ENCODE assay signal across 18 cellular contexts in genomic region chr6:14009416-14009815, GRCh38.
DNase-seq lines count a peak whose midpoint lies in the region; ATAC-seq, FAIRE-seq and TF ChIP-seq lines count a peak whose summit lies in the region.
"Had no signal": no experiment of that assay in that cellular context is flagged by ENCODE, and none has a peak within 500 bp of the region (broad histone marks: within the 10 kb centered on the region; RNA-seq: fewer than 3 reads in every experiment).

No MANE protein-coding gene starts in this region.

- peak; percentile 45 for DNase-seq in H7
- DNase-seq in K562 (ENCODE audit: extremely low read depth in 1 of 4, low spot score in 3 of 4), result no peak
- peak; percentile 51 for DNase-seq in endodermal cell
- DNase-seq in neural progenitor cell (ENCODE audit: low spot score), result peak; percentile 78
- no peak for DNase-seq in NCI-H128 (lab: John Stamatoyannopoulos, UW; ENCODE audit: unreplicated experiment)
- no peak for DNase-seq in heart left ventricle
- no peak for DNase-seq in activated CD4-positive, alpha-beta T cell treated with anti-CD3 and anti-CD28 coated beads, Interleukin-2, amount 50 U/mL, for 1 hour
- DNase-seq: BE2C; CD4-positive, alpha-beta memory T cell; DND-41; GF-D8 had no signal

- H3K36me3 Mint-ChIP-seq in endodermal cell (ENCODE audit: low read depth) (no peaks in the 10 kb centered on the region), neural progenitor cell (no peaks in the 10 kb centered on the region)
- H3K36me3 Mint-ChIP-seq: CD4-positive, alpha-beta memory T cell had no signal

- no peaks in the 10 kb centered on the region for H3K9me1 ChIP-seq in K562 (ENCODE audit: control insufficient read depth, insufficient read depth, low read length)

- CTCF ChIA-PET in K562 (lab: Yijun Ruan, JAX; ENCODE audit: low intra/inter-chr PET ratio), result no interaction called here

- intact Hi-C loops in K562 (cut with micrococcal nuclease), result no loop called here
- intact Hi-C loops in heart left ventricle (cut with DNase I), result no loop called here

- H2AFZ ChIP-seq in K562 (ENCODE audit: low read depth, low read length), result no peak overlapping the region
- H2AFZ ChIP-seq in neural progenitor cell (replicated peaks), result no peak overlapping the region

- no peak for TF ChIP-seq CTCF in K562 (IDR thresholded peaks at IDR 0.05 in 2 of 3, conservative IDR thresholded peaks at IDR 0.05 in 1 of 3; ENCODE audit: insufficient read depth in 2 of 3, low read depth in 1 of 3, low read length in 3 of 3)
- peak; percentile 24 for TF ChIP-seq CTCF in endodermal cell (conservative IDR thresholded peaks at IDR 0.05)
- no peak for TF ChIP-seq CTCF in neural progenitor cell (IDR thresholded peaks at IDR 0.05)
- no peak for TF ChIP-seq CTCF in heart left ventricle (IDR thresholded peaks at IDR 0.05)

- TF ChIP-seq POLR2A in K562 (conservative IDR thresholded peaks at IDR 0.05), result no peak
- no peak for TF ChIP-seq POLR2A in heart left ventricle (IDR thresholded peaks at IDR 0.05)

- POLR2A ChIA-PET in K562 (lab: Yijun Ruan, JAX), result interaction anchor here (1.3 kb wide), 1 partner anchor 12 kb away, joined by 4 read pairs; no protein-coding TSS in a partner anchor

- WGBS in K562 (ENCODE audit: insufficient coverage, low coverage, missing lambda C conversion rate), result 51% methylated on average over 3 of the region's 3 CpGs
- 49 to 72% methylated on average over 3 of the region's 3 CpGs for WGBS in endodermal cell (ENCODE audit: insufficient coverage in 1 of 2, insufficient read length in 1 of 2), 2 experiments
- WGBS in heart left ventricle, 4 donors, result 42 to 62% (median 52%) methylated on average over 3 of the region's 3 CpGs

- H3K4me3 ChIP-seq in H7 (ENCODE audit: insufficient read depth, low read depth, low read length), result no peak overlapping the region
- no peak overlapping the region for H3K4me3 ChIP-seq in K562
- no peak overlapping the region for H3K4me3 ChIP-seq in endodermal cell (ENCODE audit: low read length)
- H3K4me3 ChIP-seq in neural progenitor cell, result no peak overlapping the region
- no peak overlapping the region for H3K4me3 ChIP-seq in heart left ventricle

- H3F3A ChIP-seq in neural progenitor cell (ENCODE audit: low read depth), result peaks cover 15% of the 10 kb centered on the region

- ATAC-seq in K562 (no peak), HG02763 (IDR thresholded peaks at IDR 0.05; ENCODE audit: unreplicated experiment) (no peak), heart left ventricle (no peak)

- no peaks in the 10 kb centered on the region for H3K79me2 ChIP-seq in K562 (ENCODE audit: control insufficient read depth, insufficient read depth, low read length)
- no peaks in the 10 kb centered on the region for H3K79me2 ChIP-seq in neural progenitor cell (ENCODE audit: low read depth)

- H3K4me1 ChIP-seq in K562 (replicated peaks in 1 of 2; ENCODE audit: control insufficient read depth in 2 of 2, insufficient read depth in 2 of 2, low read length in 2 of 2) (no peaks in the 10 kb centered on the region), endodermal cell (ENCODE audit: control insufficient read depth, insufficient read depth, low read length) (no peaks in the 10 kb centered on the region), neural progenitor cell (peaks cover 37% of the 10 kb centered on the region), heart left ventricle (no peaks in the 10 kb centered on the region)

- H3K4me1 Mint-ChIP-seq in endodermal cell (peaks cover 17% of the 10 kb centered on the region), neural progenitor cell (peaks cover 24% of the 10 kb centered on the region)
- H3K4me1 Mint-ChIP-seq: CD4-positive, alpha-beta memory T cell had no signal

- H3K4me3 Mint-ChIP-seq in endodermal cell (no peak overlapping the region), neural progenitor cell (no peak overlapping the region)
- H3K4me3 Mint-ChIP-seq: CD4-positive, alpha-beta memory T cell had no signal

- peak; percentile 15 for FAIRE-seq in K562 (lab: Jason Lieb, UNC)
- FAIRE-seq: A204.1, D721Med, GM19239, H54, HTR-8/SVneo had no signal

- no peaks in the 10 kb centered on the region for H3K36me3 ChIP-seq in H7 (replicated peaks; ENCODE audit: control insufficient read depth, insufficient read depth, low read length)
- no peaks in the 10 kb centered on the region for H3K36me3 ChIP-seq in K562 (ENCODE audit: control insufficient read depth, insufficient read depth, low read length)
- no peaks in the 10 kb centered on the region for H3K36me3 ChIP-seq in endodermal cell (ENCODE audit: control insufficient read depth, insufficient read depth, low read length)
- H3K36me3 ChIP-seq in neural progenitor cell, result no peaks in the 10 kb centered on the region
- H3K36me3 ChIP-seq in heart left ventricle, result no peaks in the 10 kb centered on the region
- H3K36me3 ChIP-seq: BE2C had no signal

- in situ Hi-C loops in K562 (cut with MboI), result no loop called here

- H3K27me3 ChIP-seq in H7 (ENCODE audit: control insufficient read depth, insufficient read depth, low read length) (no peaks in the 10 kb centered on the region), K562 (ENCODE audit: control insufficient read depth in 2 of 2, insufficient read depth in 2 of 2, low read length in 2 of 2) (no peaks in the 10 kb centered on the region), endodermal cell (ENCODE audit: control insufficient read depth, insufficient read depth, low read length, poor library complexity, severe bottlenecking) (no peaks in the 10 kb centered on the region), neural progenitor cell (no peaks in the 10 kb centered on the region), heart left ventricle (peaks cover 0 to 39% (median 0%) of the 10 kb centered on the region in 9 donors)
- H3K27me3 ChIP-seq: BE2C had no signal

- H3K4me2 ChIP-seq in K562 (ENCODE audit: insufficient read depth, low read length), result no peak overlapping the region
- peak overlapping the region; percentile 72 for H3K4me2 ChIP-seq in neural progenitor cell

- BruUV-seq in K562 (replicated peaks; lab: Mats Ljungman, UMichigan), result no TSS peak

- H3K27ac ChIP-seq in K562 (ENCODE audit: extremely low read depth, low read depth, low read length) (no peak overlapping the region), endodermal cell (ENCODE audit: low read depth, low read length) (peak overlapping the region; percentile 40), neural progenitor cell (no peak overlapping the region), heart left ventricle (no peak overlapping the region)
- H3K27ac ChIP-seq: C4-2B had no signal

- TF ChIP-seq EP300 in K562 (IDR thresholded peaks at IDR 0.05; ENCODE audit: low read length), result no peak

- H3K27ac Mint-ChIP-seq in endodermal cell (no peak overlapping the region), neural progenitor cell (peak overlapping the region; percentile 18)
- H3K27ac Mint-ChIP-seq: CD4-positive, alpha-beta memory T cell had no signal

- peaks cover 5% of the 10 kb centered on the region for H3K9me3 Mint-ChIP-seq in endodermal cell
- H3K9me3 Mint-ChIP-seq in neural progenitor cell, result no peaks in the 10 kb centered on the region

- no peak for TF ChIP-seq RAD21 in K562 (CRISPR knock-in tag; conservative IDR thresholded peaks at IDR 0.05 in 1 of 2, IDR thresholded peaks at IDR 0.05 in 1 of 2)

- H3K27me3 Mint-ChIP-seq in endodermal cell (ENCODE audit: insufficient read depth) (peaks cover 1% of the 10 kb centered on the region), neural progenitor cell (ENCODE audit: insufficient read depth, low read depth) (peaks cover under 1% of the 10 kb centered on the region)

- H3K9me3 ChIP-seq in K562 (replicated peaks; ENCODE audit: control insufficient read depth, insufficient read depth, low read depth, low read length) (no peaks in the 10 kb centered on the region), endodermal cell (ENCODE audit: control insufficient read depth, low read length) (no peaks in the 10 kb centered on the region), neural progenitor cell (ENCODE audit: low read depth) (no peaks in the 10 kb centered on the region), heart left ventricle (peaks cover 0 to 8% (median 0%) of the 10 kb centered on the region in 12 donors)
- H3K9me3 ChIP-seq: BE2C had no signal

- H3K9ac ChIP-seq in K562 (ENCODE audit: insufficient read depth in 1 of 2, low read depth in 2 of 2, low read length in 2 of 2), result no peak overlapping the region
- H3K9ac ChIP-seq in endodermal cell (ENCODE audit: extremely low read depth, low read length, poor library complexity, severe bottlenecking), result no peak overlapping the region
- H3K9ac ChIP-seq in neural progenitor cell, result no peak overlapping the region

- H4K20me1 ChIP-seq in K562 (replicated peaks; ENCODE audit: control insufficient read depth, insufficient read depth, low read length), result no peaks in the 10 kb centered on the region
- no peaks in the 10 kb centered on the region for H4K20me1 ChIP-seq in neural progenitor cell (ENCODE audit: low read depth)

TF ChIP-seq in K562, 482 proteins besides CTCF, POLR2A, EP300 and RAD21 (continues in another document):
- no peak for TF ChIP-seq ELF4 (CRISPR knock-in tag; IDR thresholded peaks at IDR 0.05)
- TF ChIP-seq ETV1 (tag; conservative IDR thresholded peaks at IDR 0.05; ENCODE audit: low read depth), result no peak
- no peak for TF ChIP-seq ATF4 (CRISPR knock-in tag; IDR thresholded peaks at IDR 0.05)
- no peak for TF ChIP-seq GTF2F1 (IDR thresholded peaks at IDR 0.05; ENCODE audit: low read depth, low read length)
- no peak for TF ChIP-seq ZNF766 (CRISPR knock-in tag; conservative IDR thresholded peaks at IDR 0.05)
- TF ChIP-seq FOXJ3 (CRISPR knock-in tag; IDR thresholded peaks at IDR 0.05), result no peak
- TF ChIP-seq, protein P1, sequence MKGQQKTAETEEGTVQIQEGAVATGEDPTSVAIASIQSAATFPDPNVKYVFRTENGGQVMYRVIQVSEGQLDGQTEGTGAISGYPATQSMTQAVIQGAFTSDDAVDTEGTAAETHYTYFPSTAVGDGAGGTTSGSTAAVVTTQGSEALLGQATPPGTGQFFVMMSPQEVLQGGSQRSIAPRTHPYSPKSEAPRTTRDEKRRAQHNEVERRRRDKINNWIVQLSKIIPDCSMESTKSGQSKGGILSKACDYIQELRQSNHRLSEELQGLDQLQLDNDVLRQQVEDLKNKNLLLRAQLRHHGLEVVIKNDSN (CRISPR knock-in tag; IDR thresholded peaks at IDR 0.05), result no peak
- TF ChIP-seq DNMT1 (IDR thresholded peaks at IDR 0.05), result no peak
- no peak for TF ChIP-seq SREBF2 (CRISPR knock-in tag; IDR thresholded peaks at IDR 0.05)
- no peak for TF ChIP-seq FOXP1 (CRISPR knock-in tag; IDR thresholded peaks at IDR 0.05)
- TF ChIP-seq PHF20 (IDR thresholded peaks at IDR 0.05; ENCODE audit: partially characterized antibody), result no peak
- TF ChIP-seq KDM5B (IDR thresholded peaks at IDR 0.05; ENCODE audit: insufficient replicate concordance, low read depth, low read length), result no peak
- no peak for TF ChIP-seq HDAC8 (tag; IDR thresholded peaks at IDR 0.05)

Comparison
In these comparisons a context has a peak if more than half of its experiments do, and no peak if none do; other contexts are left out.
1. DNase-seq: peak in H7 (single experiment), endodermal cell (single experiment) and neural progenitor cell (single experiment); none in K562 (0 of 4), NCI-H128 (single experiment), heart left ventricle (0 of 5) and activated CD4-positive, alpha-beta T cell treated with anti-CD3 and anti-CD28 coated beads, Interleukin-2, amount 50 U/mL, for 1 hour (single experiment).